In genomic region chr18:22335644-22336275, GRCh38 we compare ENCODE assay signal across 1 cellular context.
TF ChIP-seq lines count a peak whose summit lies in the region.

No MANE protein-coding gene starts in this region.

TF ChIP-seq in SK-N-SH treated with all-trans-retinoic acid at 6 μM for 48 hours, 23 proteins besides CTCF, POLR2A, EP300 and RAD21 (continued from another document):
- no peak for TF ChIP-seq CSRNP3 (CRISPR knock-in tag; IDR thresholded peaks at IDR 0.05)
- TF ChIP-seq OSR1 (CRISPR knock-in tag; IDR thresholded peaks at IDR 0.05), result no peak
- no peak for TF ChIP-seq ZNF565 (CRISPR knock-in tag; conservative IDR thresholded peaks at IDR 0.05; ENCODE audit: low read depth)
